ENCODE assay signal across 33 cellular contexts in the genomic region with DNA sequence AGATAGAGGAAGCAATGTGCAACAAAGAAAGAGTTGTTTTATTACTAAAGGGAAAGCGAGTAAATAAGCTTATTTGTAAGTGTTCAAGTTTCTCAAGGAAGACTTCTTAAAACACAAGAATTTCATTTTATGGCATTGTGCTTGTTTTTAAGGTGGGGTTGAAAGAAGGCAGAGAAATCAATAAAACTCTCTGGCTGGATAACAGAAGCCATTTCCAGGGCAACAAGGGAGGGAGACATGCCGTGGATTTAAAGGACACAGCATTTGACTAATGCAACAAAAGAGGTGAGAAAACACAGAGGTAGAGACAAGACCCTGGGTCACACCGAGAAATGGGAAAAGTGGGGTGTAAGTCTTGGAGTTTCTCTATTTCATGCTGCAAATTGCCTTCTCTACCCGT. TPM values are rescaled to one million over a fixed set of nuclear protein-coding genes. Genes with fewer than 3 reads are reported as not detected.
"Had no signal": no experiment of that assay in that cellular context is flagged by ENCODE, and none has a peak within 500 bp of the region (broad histone marks: within the 10 kb centered on the region; RNA-seq: fewer than 3 reads in every experiment).

No MANE protein-coding gene starts in this region.

- H3K9me3 ChIP-seq: adrenal gland, body of pancreas, breast epithelium, MG63, Peyer's patch, SJSA1, SK-N-SH had no signal

- H3K4me3 Mint-ChIP-seq: activated CD4-positive, alpha-beta T cell treated with anti-CD3 and anti-CD28 coated beads, Interleukin-2, amount 10 ng/mL, durations not matched to agents 24 days and 14 days; activated CD8-positive, alpha-beta T cell treated with anti-CD3 and anti-CD28 coated beads for 36 hours; activated naive CD4-positive, alpha-beta T cell treated with anti-CD3 and anti-CD28 coated beads for 36 hours; activated T-cell treated with anti-CD3 and anti-CD28 coated beads, Interleukin-2, amount 50 U/mL, for 72 hours; activated T-helper 17 cell treated with anti-CD3 and anti-CD28 coated beads, Interleukin-2, amount 50 U/mL, for 72 hours; IgD-negative memory B cell; T-helper 1 cell treated with Interleukin-12 subunit alpha and Interleukin-12 subunit beta and Interleukin-4 antibody, amounts not matched to agents 30 μg/mL and 1 μg/mL, for 36 hours; T-helper 2 cell treated with Interferon-gamma antibody and Interleukin-4, amounts not matched to agents 5 μg/mL and 100 μg/mL, for 36 hours had no signal

- H3K4me3 ChIP-seq: adrenal gland, body of pancreas, breast epithelium, MG63, Peyer's patch, SJSA1 had no signal

- FAIRE-seq: astrocyte, TTC549 had no signal

- H3K36me3 Mint-ChIP-seq: activated naive CD4-positive, alpha-beta T cell treated with anti-CD3 and anti-CD28 coated beads, Interleukin-2, amount 50 U/mL, for 72 hours had no signal

- H3K36me3 ChIP-seq: adrenal gland, breast epithelium, MG63, Peyer's patch, SJSA1 had no signal

- H3K27ac Mint-ChIP-seq: activated CD4-positive, alpha-beta T cell treated with anti-CD3 and anti-CD28 coated beads, Interleukin-2, amount 10 ng/mL, durations not matched to agents 24 days and 14 days; activated CD8-positive, alpha-beta T cell treated with anti-CD3 and anti-CD28 coated beads for 36 hours; activated naive CD4-positive, alpha-beta T cell treated with anti-CD3 and anti-CD28 coated beads for 36 hours; activated naive CD4-positive, alpha-beta T cell treated with anti-CD3 and anti-CD28 coated beads, Interleukin-2, amount 50 U/mL, for 72 hours; activated T-cell treated with anti-CD3 and anti-CD28 coated beads, Interleukin-2, amount 50 U/mL, for 72 hours; activated T-helper 17 cell treated with anti-CD3 and anti-CD28 coated beads, Interleukin-2, amount 50 U/mL, for 72 hours; IgD-negative memory B cell; T-helper 1 cell treated with Interleukin-12 subunit alpha and Interleukin-12 subunit beta and Interleukin-4 antibody, amounts not matched to agents 30 μg/mL and 1 μg/mL, for 36 hours; T-helper 2 cell treated with Interferon-gamma antibody and Interleukin-4, amounts not matched to agents 5 μg/mL and 100 μg/mL, for 36 hours had no signal

- DNase-seq: activated CD4-positive, alpha-beta T cell treated with anti-CD3 and anti-CD28 coated beads, Interleukin-2, amount 10 ng/mL, durations not matched to agents 24 days and 14 days; activated CD4-positive, alpha-beta T cell treated with anti-CD3 and anti-CD28 coated beads, Interleukin-2, amount 50 U/mL, for 4 hours; activated CD8-positive, alpha-beta T cell treated with anti-CD3 and anti-CD28 coated beads for 36 hours; activated gamma-delta T cell; activated naive CD4-positive, alpha-beta T cell treated with anti-CD3 and anti-CD28 coated beads for 36 hours; activated T-cell treated with anti-CD3 and anti-CD28 coated beads, Interleukin-2, amount 50 U/mL, for 1 hour; activated T-cell treated with anti-CD3 and anti-CD28 coated beads, Interleukin-2, amount 50 U/mL, for 72 hours; adrenal gland; body of pancreas; Kasumi-1; KG1; MG63; NCI-H1048; NCI-H1105 treated with DMSO at 0.1 percent for 48 hours; NCI-H1436; NCI-H1694; NCI-H2029; NCI-H2107; NCI-H226; NCI-H524 treated with DMSO at 0.1 percent for 48 hours; Peyer's patch; RPMI8226; SHP77 treated with DMSO at 0.1 percent for 48 hours; SK-N-SH had no signal

- H3K9me3 Mint-ChIP-seq: activated CD4-positive, alpha-beta T cell treated with anti-CD3 and anti-CD28 coated beads, Interleukin-2, amount 10 ng/mL, durations not matched to agents 24 days and 14 days; activated CD8-positive, alpha-beta T cell treated with anti-CD3 and anti-CD28 coated beads for 36 hours; activated naive CD4-positive, alpha-beta T cell treated with anti-CD3 and anti-CD28 coated beads for 36 hours; activated naive CD4-positive, alpha-beta T cell treated with anti-CD3 and anti-CD28 coated beads, Interleukin-2, amount 50 U/mL, for 72 hours; activated T-cell treated with anti-CD3 and anti-CD28 coated beads, Interleukin-2, amount 50 U/mL, for 72 hours; activated T-helper 17 cell treated with anti-CD3 and anti-CD28 coated beads, Interleukin-2, amount 50 U/mL, for 72 hours; IgD-negative memory B cell; T-helper 1 cell treated with Interleukin-12 subunit alpha and Interleukin-12 subunit beta and Interleukin-4 antibody, amounts not matched to agents 30 μg/mL and 1 μg/mL, for 36 hours; T-helper 2 cell treated with Interferon-gamma antibody and Interleukin-4, amounts not matched to agents 5 μg/mL and 100 μg/mL, for 36 hours had no signal

- H3K4me1 ChIP-seq: breast epithelium had no signal

- ATAC-seq: activated CD8-positive, alpha-beta T cell treated with anti-CD3 and anti-CD28 coated beads for 36 hours; activated naive CD4-positive, alpha-beta T cell treated with anti-CD3 and anti-CD28 coated beads, Interleukin-2, amount 50 U/mL, for 72 hours; activated T-cell treated with anti-CD3 and anti-CD28 coated beads, Interleukin-2, amount 50 U/mL, for 72 hours; activated T-helper 17 cell treated with anti-CD3 and anti-CD28 coated beads, Interleukin-2, amount 50 U/mL, for 72 hours; body of pancreas had no signal

RNA-seq across cellular contexts. Expression of gene GMPR, which starts 28.8 kb away (rescaled TPM):
- total RNA-seq: activated T-cell treated with anti-CD3 and anti-CD28 coated beads, Interleukin-2, amount 50 U/mL, for 72 hours had no signal
